In the genomic region with DNA sequence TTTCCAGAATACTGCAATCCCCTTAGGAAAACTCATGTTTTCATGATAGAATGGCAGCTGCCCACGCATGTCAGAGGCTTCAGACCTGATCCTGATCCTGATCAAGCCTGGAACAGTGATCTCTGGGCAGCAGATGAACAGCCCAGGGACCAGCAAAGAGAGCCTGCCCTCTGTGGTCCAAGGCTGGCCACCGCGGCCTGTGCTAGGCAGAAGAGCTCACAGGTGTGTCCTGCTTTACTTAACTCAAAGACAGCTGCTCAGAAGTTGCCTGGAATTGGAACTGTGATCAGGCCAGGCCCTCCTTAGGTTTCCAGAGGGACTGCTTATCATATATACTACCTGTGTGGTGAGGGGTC, we compare ENCODE assay signal across 14 cellular contexts. TPM values are rescaled to one million over a fixed set of nuclear protein-coding genes. Genes with fewer than 3 reads are reported as not detected.
DNase-seq lines count a peak whose midpoint lies in the region; ATAC-seq, FAIRE-seq and TF ChIP-seq lines count a peak whose summit lies in the region.
"Had no signal": no experiment of that assay in that cellular context is flagged by ENCODE, and none has a peak within 500 bp of the region (broad histone marks: within the 10 kb centered on the region; RNA-seq: fewer than 3 reads in every experiment).

No MANE protein-coding gene starts in this region.

- TF ChIP-seq CTCF in HFFc6 (IDR thresholded peaks at IDR 0.05), result peak; percentile 29
- TF ChIP-seq CTCF in astrocyte of the spinal cord (IDR thresholded peaks at IDR 0.05; ENCODE audit: low read depth, low read length), result peak; percentile 28
- TF ChIP-seq CTCF in keratinocyte (optimal IDR thresholded peaks at IDR 0.05 in 1 of 3, IDR thresholded peaks at IDR 0.05 in 1 of 3, conservative IDR thresholded peaks at IDR 0.05 in 1 of 3; ENCODE audit: extremely low read depth in 1 of 3, insufficient read depth in 2 of 3, low read length in 3 of 3), result peak in 2 of 3 experiments; percentile 9 to 30
- TF ChIP-seq CTCF in upper lobe of left lung (IDR thresholded peaks at IDR 0.05), result no peak

- no peak for ATAC-seq in upper lobe of left lung (ENCODE audit: low FRiP score in 2 of 2)
- ATAC-seq: activated CD8-positive, alpha-beta T cell treated with anti-CD3 and anti-CD28 coated beads, Interleukin-2, amount 10 ng/mL, durations not matched to agents 7 days and 5 days had no signal

- peaks cover 8% of the 10 kb centered on the region; the same call in 1 of the 2 replicates for H3K9me3 Mint-ChIP-seq in HFFc6
- no peaks in the 10 kb centered on the region for H3K9me3 Mint-ChIP-seq in activated CD4-positive, alpha-beta T cell treated with anti-CD3 and anti-CD28 coated beads, Interleukin-2, amount 10 ng/mL, durations not matched to agents 24 days and 14 days
- H3K9me3 Mint-ChIP-seq in activated naive CD4-positive, alpha-beta T cell treated with anti-CD3 and anti-CD28 coated beads for 36 hours, result no peaks in the 10 kb centered on the region
- H3K9me3 Mint-ChIP-seq: activated naive CD4-positive, alpha-beta T cell treated with anti-CD3 and anti-CD28 coated beads, Interleukin-2, amount 50 U/mL, for 24 hours; stimulated activated naive CD8-positive, alpha-beta T cell treated with anti-CD3 and anti-CD28 coated beads, Interleukin-15, Interleukin-2, amounts not matched to agents 100 ng/mL and 50 ng/mL, for 24 hours; T-helper 1 cell treated with Interleukin-12 subunit alpha and Interleukin-12 subunit beta and Interleukin-4 antibody, amounts not matched to agents 30 μg/mL and 1 μg/mL, for 36 hours had no signal

- H3K27ac Mint-ChIP-seq in HFFc6, result peak overlapping the region; percentile 95; the same call in 1 of the 2 replicates
- H3K27ac Mint-ChIP-seq in activated CD4-positive, alpha-beta T cell treated with anti-CD3 and anti-CD28 coated beads, Interleukin-2, amount 10 ng/mL, durations not matched to agents 24 days and 14 days, result no peak overlapping the region
- no peak overlapping the region for H3K27ac Mint-ChIP-seq in activated naive CD4-positive, alpha-beta T cell treated with anti-CD3 and anti-CD28 coated beads for 36 hours
- H3K27ac Mint-ChIP-seq: activated CD8-positive, alpha-beta T cell treated with anti-CD3 and anti-CD28 coated beads, Interleukin-2, amount 10 ng/mL, durations not matched to agents 7 days and 5 days; activated naive CD4-positive, alpha-beta T cell treated with anti-CD3 and anti-CD28 coated beads, Interleukin-2, amount 50 U/mL, for 24 hours; stimulated activated naive CD8-positive, alpha-beta T cell treated with anti-CD3 and anti-CD28 coated beads, Interleukin-15, Interleukin-2, amounts not matched to agents 100 ng/mL and 50 ng/mL, for 24 hours; T-helper 1 cell treated with Interleukin-12 subunit alpha and Interleukin-12 subunit beta and Interleukin-4 antibody, amounts not matched to agents 30 μg/mL and 1 μg/mL, for 36 hours had no signal

- FAIRE-seq in keratinocyte (lab: Jason Lieb, UNC), result no peak

- H3K27me3 ChIP-seq in keratinocyte (ENCODE audit: control insufficient read depth, extremely low read depth, insufficient read depth, low read length), result no peaks in the 10 kb centered on the region
- H3K27me3 ChIP-seq in upper lobe of left lung, result no peaks in the 10 kb centered on the region
- H3K27me3 ChIP-seq: ovary had no signal

- peaks cover 17% of the 10 kb centered on the region; the same call in 1 of the 2 replicates for H3K36me3 Mint-ChIP-seq in HFFc6 (ENCODE audit: low read depth)
- H3K36me3 Mint-ChIP-seq in activated CD4-positive, alpha-beta T cell treated with anti-CD3 and anti-CD28 coated beads, Interleukin-2, amount 10 ng/mL, durations not matched to agents 24 days and 14 days (ENCODE audit: low read depth), result no peaks in the 10 kb centered on the region
- H3K36me3 Mint-ChIP-seq in activated naive CD4-positive, alpha-beta T cell treated with anti-CD3 and anti-CD28 coated beads for 36 hours (ENCODE audit: low read depth), result no peaks in the 10 kb centered on the region
- H3K36me3 Mint-ChIP-seq: activated naive CD4-positive, alpha-beta T cell treated with anti-CD3 and anti-CD28 coated beads, Interleukin-2, amount 50 U/mL, for 24 hours had no signal

- intact Hi-C loops in activated CD4-positive, alpha-beta T cell treated with anti-CD3 and anti-CD28 coated beads, Interleukin-2, amount 10 ng/mL, durations not matched to agents 24 days and 14 days (cut with micrococcal nuclease), result loop anchor here (1.0 kb wide), 1 partner anchor 8 kb away; no protein-coding TSS in a partner anchor
- intact Hi-C loops in activated naive CD4-positive, alpha-beta T cell treated with anti-CD3 and anti-CD28 coated beads for 36 hours (cut with micrococcal nuclease), result no loop called here

- CTCF ChIA-PET in activated naive CD4-positive, alpha-beta T cell treated with anti-CD3 and anti-CD28 coated beads for 36 hours (lab: Charles Lee), result interaction anchor here (0.6 to 1.2 kb wide), 2 partner anchors 37 to 111 kb away, joined by 3 read pairs; no protein-coding TSS in a partner anchor

- peaks cover 54% of the 10 kb centered on the region for H3K4me1 Mint-ChIP-seq in HFFc6 (ENCODE audit: low read depth)
- H3K4me1 Mint-ChIP-seq in activated CD4-positive, alpha-beta T cell treated with anti-CD3 and anti-CD28 coated beads, Interleukin-2, amount 10 ng/mL, durations not matched to agents 24 days and 14 days, result peaks cover 15% of the 10 kb centered on the region
- peaks cover 3% of the 10 kb centered on the region for H3K4me1 Mint-ChIP-seq in activated naive CD4-positive, alpha-beta T cell treated with anti-CD3 and anti-CD28 coated beads for 36 hours (ENCODE audit: low read depth)

- H3K9ac ChIP-seq in keratinocyte (ENCODE audit: control insufficient read depth, extremely low read depth, insufficient read depth, low read length), result peak overlapping the region; percentile 84

- DNase-seq in HFFc6 (no peak), astrocyte of the spinal cord (ENCODE audit: low read depth, low spot score) (no peak), keratinocyte (ENCODE audit: low read depth, low spot score) (no peak), upper lobe of left lung (no peak)
- DNase-seq in activated CD4-positive, alpha-beta T cell treated with anti-CD3 and anti-CD28 coated beads, Interleukin-2, amount 10 ng/mL, durations not matched to agents 24 days and 14 days, result no peak
- DNase-seq in activated naive CD4-positive, alpha-beta T cell treated with anti-CD3 and anti-CD28 coated beads for 36 hours, result no peak
- DNase-seq in activated CD4-positive, alpha-beta T cell treated with anti-CD3 and anti-CD28 coated beads, Interleukin-2, amount 50 U/mL, for 1 hour, result no peak
- DNase-seq: activated CD8-positive, alpha-beta T cell treated with anti-CD3 and anti-CD28 coated beads, Interleukin-2, amount 10 ng/mL, durations not matched to agents 7 days and 5 days; NCI-H1092; ovary; stimulated activated CD4-positive, alpha-beta T cell treated with anti-CD3 and anti-CD28 coated beads, Interleukin-2, amount 100 ng/mL, for 24 hours had no signal

- H3K79me2 ChIP-seq in keratinocyte (ENCODE audit: control insufficient read depth, insufficient read depth, low read length), result no peaks in the 10 kb centered on the region

- dilution Hi-C loops in keratinocyte (cut with MboI; ENCODE audit: extremely low pct_ligation_motif_present, low sequenced_read_pairs), result no loop called here

- TF ChIP-seq POLR2A in upper lobe of left lung (IDR thresholded peaks at IDR 0.05), result no peak

- H3K9me3 ChIP-seq in keratinocyte (ENCODE audit: control insufficient read depth, low read depth, low read length) (no peaks in the 10 kb centered on the region), upper lobe of left lung (no peaks in the 10 kb centered on the region)
- H3K9me3 ChIP-seq: ovary had no signal

- peak overlapping the region; percentile 25 for H3K4me2 ChIP-seq in keratinocyte (ENCODE audit: control insufficient read depth, extremely low read depth, insufficient read depth, low read depth, low read length)

- H3K27ac ChIP-seq in keratinocyte (ENCODE audit: control insufficient read depth, insufficient read depth, low read length) (peak overlapping the region; percentile 99), upper lobe of left lung (peak overlapping the region in 3 of 4 donors; percentile 14 to 52 (median 38))

- no peak overlapping the region for H2AFZ ChIP-seq in keratinocyte (ENCODE audit: control insufficient read depth, low read length)

- no peaks in the 10 kb centered on the region for H4K20me1 ChIP-seq in keratinocyte (ENCODE audit: control insufficient read depth, extremely low read depth, insufficient read depth, low read length)

- H3K4me3 Mint-ChIP-seq in HFFc6, result no peak overlapping the region
- no peak overlapping the region for H3K4me3 Mint-ChIP-seq in activated CD4-positive, alpha-beta T cell treated with anti-CD3 and anti-CD28 coated beads, Interleukin-2, amount 10 ng/mL, durations not matched to agents 24 days and 14 days
- no peak overlapping the region for H3K4me3 Mint-ChIP-seq in activated naive CD4-positive, alpha-beta T cell treated with anti-CD3 and anti-CD28 coated beads for 36 hours
- H3K4me3 Mint-ChIP-seq: activated CD8-positive, alpha-beta T cell treated with anti-CD3 and anti-CD28 coated beads, Interleukin-2, amount 10 ng/mL, durations not matched to agents 7 days and 5 days; activated naive CD4-positive, alpha-beta T cell treated with anti-CD3 and anti-CD28 coated beads, Interleukin-2, amount 50 U/mL, for 24 hours; stimulated activated naive CD8-positive, alpha-beta T cell treated with anti-CD3 and anti-CD28 coated beads, Interleukin-15, Interleukin-2, amounts not matched to agents 100 ng/mL and 50 ng/mL, for 24 hours; T-helper 1 cell treated with Interleukin-12 subunit alpha and Interleukin-12 subunit beta and Interleukin-4 antibody, amounts not matched to agents 30 μg/mL and 1 μg/mL, for 36 hours had no signal

- H3K4me3 ChIP-seq in astrocyte of the spinal cord (ENCODE audit: low read depth, low read length) (no peak overlapping the region), keratinocyte (ENCODE audit: control insufficient read depth in 2 of 3, extremely low read depth in 1 of 3, insufficient read depth in 2 of 3, low read depth in 1 of 3, low read length in 3 of 3) (no peak overlapping the region), upper lobe of left lung (no peak overlapping the region)
- H3K4me3 ChIP-seq: ovary had no signal

- no peaks in the 10 kb centered on the region for H3K27me3 Mint-ChIP-seq in HFFc6 (ENCODE audit: insufficient read depth)
- peaks cover 10% of the 10 kb centered on the region for H3K27me3 Mint-ChIP-seq in activated CD4-positive, alpha-beta T cell treated with anti-CD3 and anti-CD28 coated beads, Interleukin-2, amount 10 ng/mL, durations not matched to agents 24 days and 14 days
- H3K27me3 Mint-ChIP-seq in activated naive CD4-positive, alpha-beta T cell treated with anti-CD3 and anti-CD28 coated beads for 36 hours (ENCODE audit: low read depth), result peaks cover 5% of the 10 kb centered on the region
- H3K27me3 Mint-ChIP-seq: activated naive CD4-positive, alpha-beta T cell treated with anti-CD3 and anti-CD28 coated beads, Interleukin-2, amount 50 U/mL, for 24 hours; stimulated activated naive CD8-positive, alpha-beta T cell treated with anti-CD3 and anti-CD28 coated beads, Interleukin-15, Interleukin-2, amounts not matched to agents 100 ng/mL and 50 ng/mL, for 24 hours had no signal

- no peak for TF ChIP-seq EP300 in upper lobe of left lung (IDR thresholded peaks at IDR 0.05)

- WGBS in upper lobe of left lung, 2 donors, result 68 to 75% methylated on average over 1 to 3 of the region's 3 CpGs

- H3K36me3 ChIP-seq in keratinocyte (ENCODE audit: control insufficient read depth in 2 of 2, extremely low read depth in 1 of 2, insufficient read depth in 2 of 2, low read length in 2 of 2), result no peaks in the 10 kb centered on the region
- H3K36me3 ChIP-seq in upper lobe of left lung, result no peaks in the 10 kb centered on the region
- H3K36me3 ChIP-seq: ovary had no signal

- peaks cover 75% of the 10 kb centered on the region for H3K4me1 ChIP-seq in keratinocyte (ENCODE audit: control insufficient read depth, extremely low read depth, insufficient read depth, low read length)
- peaks cover 9 to 17% (median 12%) of the 10 kb centered on the region in 4 donors for H3K4me1 ChIP-seq in upper lobe of left lung

- in situ Hi-C loops in astrocyte of the spinal cord (cut with HindIII; ENCODE audit: low sequenced_read_pairs), result no loop called here

- H3K9me1 ChIP-seq in keratinocyte (ENCODE audit: control insufficient read depth, extremely low read depth, insufficient read depth, low read length), result no peaks in the 10 kb centered on the region

RNA-seq across cellular contexts. Expression of a gene that starts 21.2 kb away (rescaled TPM):
- total RNA-seq in HFFc6 (2021; fragmentation: NEBNext Ultra II Directional; extraction: Animal tissue kit (Norgen Biotek cat#: 25700)), result 10 to 100 TPM; 24.4 to 55.1 (median 26.2) TPM
- 51.2 to 95.4 TPM (median 77.2 TPM) in 3 replicates for polyA plus RNA-seq in keratinocyte
- polyA plus RNA-seq in keratinocyte (2011; ENCODE audit: low read depth), result 38.7 TPM
- 67.5 and 68.4 TPM in 2 replicates for polyA plus RNA-seq in keratinocyte (2011; cell fraction: cytosol; rRNA removed)
- polyA plus RNA-seq in keratinocyte (2011; cell fraction: nucleus; rRNA removed), result 113 and 127 TPM in 2 replicates
- polyA plus RNA-seq in keratinocyte (2012; ENCODE audit: low replicate concordance), result 50.7 and 81.5 TPM in 2 replicates
- polyA minus RNA-seq in keratinocyte, result 46.0 to 84.4 TPM (median 64.1 TPM) in 3 replicates
- 90.7 TPM for polyA minus RNA-seq in keratinocyte (2011; cell fraction: cytosol; rRNA and poly(A)+ RNA removed)
- polyA minus RNA-seq in keratinocyte (2011; cell fraction: nucleus; rRNA and poly(A)+ RNA removed), result 83.5 and 121 TPM in 2 replicates
- total RNA-seq in upper lobe of left lung, result 10 to 100 TPM; 26.3 to 48.8 (median 31.9) TPM
- total RNA-seq in activated CD4-positive, alpha-beta T cell treated with anti-CD3 and anti-CD28 coated beads, Interleukin-2, amount 10 ng/mL, durations not matched to agents 24 days and 14 days, result 0.45 and 0.61 TPM in 2 replicates
- total RNA-seq in activated naive CD4-positive, alpha-beta T cell treated with anti-CD3 and anti-CD28 coated beads for 36 hours, result under 1 TPM; 0.42 to 0.55 TPM

Comparison
In these comparisons a context has a peak if more than half of its experiments do, and no peak if none do; other contexts are left out.
1. CTCF ChIP-seq: peak in HFFc6 (single experiment), astrocyte of the spinal cord (single experiment) and keratinocyte (2 of 3); none in upper lobe of left lung (0 of 6).
2. RNA of a gene that starts 21.2 kb away (total RNA-seq): 26.3 to 48.8 TPM in upper lobe of left lung and 24.4 to 55.1 TPM in HFFc6; 0.45 to 0.61 TPM in activated CD4-positive, alpha-beta T cell treated with anti-CD3 and anti-CD28 coated beads, Interleukin-2, amount 10 ng/mL, durations not matched to agents 24 days and 14 days and 0.42 to 0.55 TPM in activated naive CD4-positive, alpha-beta T cell treated with anti-CD3 and anti-CD28 coated beads for 36 hours; every median in the first group is over 10 times any median in the second.